In genomic region chr6:31972709-31973350, GRCh38 we compare ENCODE assay signal across 6 cellular contexts. TPM values are rescaled to one million over a fixed set of nuclear protein-coding genes. Genes with fewer than 3 reads are reported as not detected.
A peak's percentile ranks its signal among the peaks of the same experiment; 100 is the strongest.
DNase-seq lines count a peak whose midpoint lies in the region; ATAC-seq and TF ChIP-seq lines count a peak whose summit lies in the region.

No MANE protein-coding gene starts in this region.

- H3K4me3 Mint-ChIP-seq in T-helper 17 cell = peak overlapping the region; percentile 94

- H3K27me3 ChIP-seq in DOHH2 (ENCODE audit: control insufficient read depth, low read length) = no peaks in the 10 kb centered on the region
- no peaks in the 10 kb centered on the region for H3K27me3 ChIP-seq in iPS DF 6.9 (ENCODE audit: control insufficient read depth, insufficient read depth, low read length)
- H3K27me3 ChIP-seq in vagina = no peaks in the 10 kb centered on the region

- no peak for TF ChIP-seq POLR2A in vagina (IDR thresholded peaks at IDR 0.05)

- peaks cover 3% of the 10 kb centered on the region for H3K36me3 Mint-ChIP-seq in T-helper 17 cell (ENCODE audit: low read depth)

- H3K4me1 ChIP-seq in DOHH2 (ENCODE audit: control insufficient read depth, low read length) = peaks cover 30% of the 10 kb centered on the region
- H3K4me1 ChIP-seq in iPS DF 6.9 (ENCODE audit: control insufficient read depth, insufficient read depth, low read length) = no peaks in the 10 kb centered on the region
- peaks cover 42% of the 10 kb centered on the region for H3K4me1 ChIP-seq in vagina

- H3K9me3 ChIP-seq in DOHH2 (ENCODE audit: control insufficient read depth, insufficient read depth, low read length) (no peaks in the 10 kb centered on the region), T-helper 17 cell (ENCODE audit: control insufficient read depth, low read length, poor library complexity, severe bottlenecking) (no peaks in the 10 kb centered on the region), iPS DF 6.9 (ENCODE audit: control insufficient read depth, insufficient read depth, low read length) (no peaks in the 10 kb centered on the region), vagina (no peaks in the 10 kb centered on the region)

- peaks cover 37% of the 10 kb centered on the region for H3K4me1 Mint-ChIP-seq in T-helper 17 cell

- intact Hi-C loops in vagina (cut with DNase I) = loop anchor here (10.0 kb wide), 1 partner anchor 1002 kb away; no protein-coding TSS in a partner anchor

- peak overlapping the region; percentile 99 for H3K4me2 ChIP-seq in DOHH2 (ENCODE audit: low read length)

- no peaks in the 10 kb centered on the region for H3K9me2 ChIP-seq in DOHH2 (replicated peaks; ENCODE audit: control insufficient read depth, low read length)

- TF ChIP-seq CTCF in DOHH2 (IDR thresholded peaks at IDR 0.05; ENCODE audit: low read depth, low read length, poor library complexity, severe bottlenecking) (no peak), vagina (IDR thresholded peaks at IDR 0.05) (no peak)

- H3K4me3 ChIP-seq in DOHH2 (ENCODE audit: low read length) (peak overlapping the region; percentile 93), iPS DF 6.9 (ENCODE audit: low read length) (peak overlapping the region; percentile 73; the same call in 1 of the 2 replicates), vagina (peak overlapping the region; percentile 74 to 76)

- H3K27ac ChIP-seq in DOHH2 (ENCODE audit: low read depth, low read length) (peak overlapping the region; percentile 73), iPS DF 6.9 (ENCODE audit: low read length) (no peak overlapping the region), vagina (peak overlapping the region; percentile 95)

- peaks cover 3% of the 10 kb centered on the region; the same call in 1 of the 2 replicates for H3F3A ChIP-seq in DOHH2 (ENCODE audit: control insufficient read depth, insufficient read depth)

- no peaks in the 10 kb centered on the region for H4K20me1 ChIP-seq in DOHH2 (ENCODE audit: control insufficient read depth, insufficient read depth, low read depth, low read length)

- H3K36me3 ChIP-seq in DOHH2 (ENCODE audit: control insufficient read depth, low read length) (peaks cover 38% of the 10 kb centered on the region), iPS DF 6.9 (ENCODE audit: control insufficient read depth, insufficient read depth, low read length) (peaks cover 11% of the 10 kb centered on the region; the same call in 1 of the 2 replicates), vagina (peaks cover 0 to 22% of the 10 kb centered on the region in 2 donors)

- peaks cover 39% of the 10 kb centered on the region for H3K79me2 ChIP-seq in DOHH2 (ENCODE audit: control insufficient read depth, low read length)

- H3K27ac Mint-ChIP-seq in T-helper 17 cell = peak overlapping the region; percentile 100

- no peak for ATAC-seq in T-helper 17 cell
- ATAC-seq in GM21717 (IDR thresholded peaks at IDR 0.05; ENCODE audit: unreplicated experiment) = no peak

- no peaks in the 10 kb centered on the region for H3K27me3 Mint-ChIP-seq in T-helper 17 cell

- WGBS in iPS DF 6.9 (ENCODE audit: insufficient coverage, insufficient read length) = no CpG with 5 or more reads among the region's 19 CpGs

- DNase-seq in T-helper 17 cell (no peak), iPS DF 6.9 (ENCODE audit: low read depth, low spot score) (no peak), vagina (ENCODE audit: extremely low spot score in 2 of 2) (no peak), pons (ENCODE audit: low spot score) (no peak)

RNA-seq across cellular contexts. Expression of gene DXO, which starts 0.9 kb away (rescaled TPM):
- total RNA-seq in T-helper 17 cell (10 to 100 TPM; 31.9 to 35.0 TPM), vagina (15.5 TPM)

RNA-seq across cellular contexts. Expression of gene C4A, which starts 9.0 kb away (rescaled TPM):
- 1 to 10 TPM; 3.8 to 5.4 TPM for total RNA-seq in T-helper 17 cell
- 31.4 TPM for total RNA-seq in vagina

RNA-seq across cellular contexts. Expression of gene SKIC2, which starts 13.9 kb away (rescaled TPM):
- total RNA-seq in T-helper 17 cell (10 to 100 TPM; 85.5 to 94.5 TPM), vagina (35.4 TPM)

RNA-seq across cellular contexts. Expression of gene NELFE, which starts 14.1 kb away (rescaled TPM):
- total RNA-seq in T-helper 17 cell (10 to 100 TPM; 45.8 to 46.2 TPM), vagina (100 TPM)

RNA-seq across cellular contexts. Expression of gene CFB, which starts 26.9 kb away (rescaled TPM):
- total RNA-seq in T-helper 17 cell (under 1 TPM in 1 of 2 donors, not detected in 1; 0.65 TPM), vagina (9.6 TPM)
